In genomic region chr15:80177151-80177550, GRCh38 we compare ENCODE assay signal across 27 cellular contexts. TPM values are rescaled to one million over a fixed set of nuclear protein-coding genes. Genes with fewer than 3 reads are reported as not detected.
DNase-seq lines count a peak whose midpoint lies in the region; ATAC-seq, FAIRE-seq and TF ChIP-seq lines count a peak whose summit lies in the region.
"Had no signal": no experiment of that assay in that cellular context is flagged by ENCODE, and none has a peak within 500 bp of the region (broad histone marks: within the 10 kb centered on the region; RNA-seq: fewer than 3 reads in every experiment).

No MANE protein-coding gene starts in this region.

- H3K9me3 Mint-ChIP-seq in osteocyte (ENCODE audit: unreplicated experiment), result no peaks in the 10 kb centered on the region
- H3K9me3 Mint-ChIP-seq: activated naive CD4-positive, alpha-beta T cell treated with anti-CD3 and anti-CD28 coated beads for 36 hours; activated T-helper 1 cell treated with anti-CD3 and anti-CD28 coated beads, Interleukin-12 subunit alpha, Interleukin-12 subunit beta, Interleukin-2, Interleukin-4 antibody, amounts not matched to agents 30 ng/mL and 10 ng/mL and 1 ng/mL, durations not matched to agents 14 hours and 24 hours and 36 hours had no signal

- H3K27me3 Mint-ChIP-seq in osteocyte (ENCODE audit: unreplicated experiment), result no peaks in the 10 kb centered on the region

- WGBS in K562 (ENCODE audit: insufficient coverage, low coverage, missing lambda C conversion rate), result 90% methylated on average over 2 of the region's 2 CpGs

- H2AFZ ChIP-seq in K562 (ENCODE audit: low read depth, low read length), result no peak overlapping the region
- no peak overlapping the region for H2AFZ ChIP-seq in MM.1S (ENCODE audit: low read length)

- no peak for ATAC-seq in K562
- ATAC-seq in GM21381 (IDR thresholded peaks at IDR 0.05; ENCODE audit: unreplicated experiment), result no peak
- ATAC-seq: left ventricle myocardium superior; right cardiac atrium; stimulated activated naive CD8-positive, alpha-beta T cell treated with anti-CD3 and anti-CD28 coated beads, Interleukin-15, Interleukin-2, amounts not matched to agents 100 U/mL and 50 U/mL, for 24 hours had no signal

- H4K20me1 ChIP-seq in K562 (replicated peaks; ENCODE audit: control insufficient read depth, insufficient read depth, low read length) (no peaks in the 10 kb centered on the region), MM.1S (ENCODE audit: insufficient read depth, low read length) (no peaks in the 10 kb centered on the region)

- H3K27ac ChIP-seq in K562 (ENCODE audit: extremely low read depth, low read depth, low read length), result no peak overlapping the region
- no peak overlapping the region for H3K27ac ChIP-seq in MM.1S (ENCODE audit: low read length)
- H3K27ac ChIP-seq: brain microvascular endothelial cell, testis had no signal

- no peak overlapping the region for H3K4me2 ChIP-seq in K562 (ENCODE audit: insufficient read depth, low read length)
- H3K4me2 ChIP-seq in MM.1S (ENCODE audit: low read depth, low read length), result no peak overlapping the region

- TF ChIP-seq RAD21 in K562 (CRISPR knock-in tag; conservative IDR thresholded peaks at IDR 0.05 in 1 of 2, IDR thresholded peaks at IDR 0.05 in 1 of 2), result no peak

- CTCF ChIA-PET in K562 (lab: Yijun Ruan, JAX; ENCODE audit: low intra/inter-chr PET ratio), result no interaction called here

- H3K36me3 Mint-ChIP-seq in osteocyte (ENCODE audit: unreplicated experiment), result no peaks in the 10 kb centered on the region

- no peaks in the 10 kb centered on the region for H3K9me2 ChIP-seq in MM.1S (replicated peaks; ENCODE audit: insufficient read depth, low read length)

- intact Hi-C loops in K562 (cut with micrococcal nuclease), result loop anchor here (10.0 kb wide), 2 partner anchors 412 to 792 kb away; no protein-coding TSS in a partner anchor

- H3K27ac Mint-ChIP-seq in osteocyte (ENCODE audit: unreplicated experiment), result no peak overlapping the region
- H3K27ac Mint-ChIP-seq: activated naive CD4-positive, alpha-beta T cell treated with anti-CD3 and anti-CD28 coated beads for 36 hours; activated T-helper 1 cell treated with anti-CD3 and anti-CD28 coated beads, Interleukin-12 subunit alpha, Interleukin-12 subunit beta, Interleukin-2, Interleukin-4 antibody, amounts not matched to agents 30 ng/mL and 10 ng/mL and 1 ng/mL, durations not matched to agents 14 hours and 24 hours and 36 hours had no signal

- no peak for FAIRE-seq in K562 (lab: Jason Lieb, UNC)
- FAIRE-seq: GM12891, kidney had no signal

- H3K4me1 Mint-ChIP-seq in osteocyte (ENCODE audit: unreplicated experiment), result peaks cover 11% of the 10 kb centered on the region

- TF ChIP-seq EP300 in K562 (IDR thresholded peaks at IDR 0.05; ENCODE audit: low read length), result no peak

- H3K36me3 ChIP-seq in K562 (ENCODE audit: control insufficient read depth, insufficient read depth, low read length) (peaks cover 95% of the 10 kb centered on the region; the same call in 2 of the 3 replicates), MM.1S (replicated peaks; ENCODE audit: insufficient read depth, low read length) (peaks cover 2% of the 10 kb centered on the region; the same call in 1 of the 2 replicates)

- in situ Hi-C loops in K562 (cut with MboI), result no loop called here

- DNase-seq in AML-193 (lab: John Stamatoyannopoulos, UW), result peak; percentile 3 to 7
- DNase-seq in MV-4-11 (lab: John Stamatoyannopoulos, UW), result peak; percentile 56
- no peak for DNase-seq in K562 (ENCODE audit: extremely low read depth in 1 of 4, low spot score in 3 of 4)
- DNase-seq in foreskin fibroblast, result peak; percentile 74 to 77
- DNase-seq in MM.1S, result no peak
- DNase-seq in osteocyte (ENCODE audit: extremely low spot score, unreplicated experiment), result no peak
- DNase-seq: activated CD4-positive, alpha-beta T cell treated with anti-CD3 and anti-CD28 coated beads, Interleukin-2, amount 50 U/mL, for 48 hours; activated CD4-positive, CD25-positive, alpha-beta regulatory T cell treated with anti-CD3 and anti-CD28 coated beads, Interleukin-2, amount 50 U/mL, for 72 hours; activated CD8-positive, alpha-beta memory T cell treated with anti-CD3 and anti-CD28 coated beads, Interleukin-2, amount 50 U/mL, for 4 hours; activated naive CD4-positive, alpha-beta T cell treated with anti-CD3 and anti-CD28 coated beads for 36 hours; brain microvascular endothelial cell; DMS153; Karpas-422; kidney; left ventricle myocardium superior; NCI-H1092 treated with DMSO at 0.1 percent for 48 hours; NCI-H1694 treated with DMSO at 0.1 percent for 48 hours; right cardiac atrium; RPMI8226; stimulated activated CD4-positive, alpha-beta T cell treated with anti-CD3 and anti-CD28 coated beads, Interleukin-1b, Interleukin-23, amount 100 ng/mL, for 48 hours; stimulated activated naive CD8-positive, alpha-beta T cell treated with anti-CD3 and anti-CD28 coated beads, Interleukin-15, Interleukin-2, amounts not matched to agents 100 U/mL and 50 U/mL, for 24 hours; testis had no signal

- no peaks in the 10 kb centered on the region for H3K27me3 ChIP-seq in K562 (ENCODE audit: control insufficient read depth in 2 of 2, insufficient read depth in 2 of 2, low read length in 2 of 2)
- no peaks in the 10 kb centered on the region for H3K27me3 ChIP-seq in MM.1S (replicated peaks; ENCODE audit: insufficient read depth, low read length)
- H3K27me3 ChIP-seq: adrenal gland, brain microvascular endothelial cell, testis had no signal

- H3K9me1 ChIP-seq in K562 (ENCODE audit: control insufficient read depth, insufficient read depth, low read length), result no peaks in the 10 kb centered on the region

- H3K79me2 ChIP-seq in K562 (ENCODE audit: control insufficient read depth, insufficient read depth, low read length) (no peaks in the 10 kb centered on the region), MM.1S (ENCODE audit: low read length) (no peaks in the 10 kb centered on the region)

- TF ChIP-seq POLR2A in K562 (conservative IDR thresholded peaks at IDR 0.05), result no peak

- no peaks in the 10 kb centered on the region for H3F3A ChIP-seq in MM.1S (ENCODE audit: insufficient read depth, low read length)

- BruUV-seq in K562 (replicated peaks; lab: Mats Ljungman, UMichigan), result TSS peak; percentile 31

- H3K9ac ChIP-seq in K562 (ENCODE audit: insufficient read depth in 1 of 2, low read depth in 2 of 2, low read length in 2 of 2) (no peak overlapping the region), MM.1S (ENCODE audit: low read length) (no peak overlapping the region)

- no peaks in the 10 kb centered on the region for H3K9me3 ChIP-seq in K562 (replicated peaks; ENCODE audit: control insufficient read depth, insufficient read depth, low read depth, low read length)
- H3K9me3 ChIP-seq in MM.1S (replicated peaks; ENCODE audit: insufficient read depth, low read length), result no peaks in the 10 kb centered on the region
- H3K9me3 ChIP-seq: adrenal gland, HAP-1, testis had no signal

- no peak overlapping the region for H3K4me3 Mint-ChIP-seq in osteocyte (ENCODE audit: unreplicated experiment)
- H3K4me3 Mint-ChIP-seq: activated naive CD4-positive, alpha-beta T cell treated with anti-CD3 and anti-CD28 coated beads for 36 hours; activated T-helper 1 cell treated with anti-CD3 and anti-CD28 coated beads, Interleukin-12 subunit alpha, Interleukin-12 subunit beta, Interleukin-2, Interleukin-4 antibody, amounts not matched to agents 30 ng/mL and 10 ng/mL and 1 ng/mL, durations not matched to agents 14 hours and 24 hours and 36 hours had no signal

- POLR2A ChIA-PET in K562 (lab: Yijun Ruan, JAX), result interaction anchor here (1.0 kb wide), 1 partner anchor 20 kb away, joined by 3 read pairs; no protein-coding TSS in a partner anchor

- H3K4me3 ChIP-seq in K562 (no peak overlapping the region), foreskin fibroblast (ENCODE audit: low read depth in 1 of 2, low read length in 2 of 2) (no peak overlapping the region), MM.1S (ENCODE audit: low read length) (no peak overlapping the region)
- H3K4me3 ChIP-seq: adrenal gland, HAP-1, testis had no signal

- H3K4me1 ChIP-seq in K562 (replicated peaks in 1 of 2; ENCODE audit: control insufficient read depth in 2 of 2, insufficient read depth in 2 of 2, low read length in 2 of 2), result peaks cover 0 to 3% of the 10 kb centered on the region in 2 experiments; a peak in 1 of 5 replicates
- H3K4me1 ChIP-seq in MM.1S (ENCODE audit: low read length), result no peaks in the 10 kb centered on the region
- H3K4me1 ChIP-seq: HAP-1 had no signal

- TF ChIP-seq CTCF in K562 (IDR thresholded peaks at IDR 0.05 in 2 of 3, conservative IDR thresholded peaks at IDR 0.05 in 1 of 3; ENCODE audit: insufficient read depth in 2 of 3, low read depth in 1 of 3, low read length in 3 of 3) (no peak), foreskin fibroblast (IDR thresholded peaks at IDR 0.05; ENCODE audit: low read depth, low read length) (no peak), MM.1S (IDR thresholded peaks at IDR 0.05; ENCODE audit: low read length) (no peak), osteocyte (IDR thresholded peaks at IDR 0.05) (no peak)

TF ChIP-seq in K562, 482 proteins besides CTCF, POLR2A, EP300 and RAD21 (continues in another document):
- no peak for TF ChIP-seq CBFB (CRISPR knock-in tag; IDR thresholded peaks at IDR 0.05)
- TF ChIP-seq USF2 (CRISPR knock-in tag; IDR thresholded peaks at IDR 0.05), result no peak

RNA-seq across cellular contexts. Expression of gene FAH, which starts 24.4 kb away (rescaled TPM):
- 56.0 and 108 TPM in 2 replicates for total RNA-seq in K562 (2011; cell fraction: chromatin; rRNA removed; ENCODE audit: low replicate concordance)
- 63.9 and 67.4 TPM in 2 replicates for total RNA-seq in K562 (2011; cell fraction: nucleolus; rRNA removed)
- 79.6 and 83.7 TPM in 2 replicates for total RNA-seq in K562 (2011; cell fraction: nucleoplasm; rRNA removed)
- total RNA-seq in K562 (2014; rRNA removed), result 89.0 and 100 TPM in 2 replicates
- total RNA-seq in K562 (2014; rRNA removed; fragmentation: Illumina TruSeq; extraction: Trizol), result 51.1 and 66.8 TPM in 2 replicates
- total RNA-seq in K562 (2015; rRNA removed; fragmentation: Illumina TruSeq; extraction: Trizol), result 103 and 107 TPM in 2 replicates
- total RNA-seq in K562 (2021), result 117 and 121 TPM in 2 replicates
- 64.8 and 69.7 TPM in 2 replicates for polyA plus RNA-seq in K562 (2011; rRNA removed)
- polyA plus RNA-seq in K562 (2011; cell fraction: cytosol; rRNA removed), result 77.3 and 116 TPM in 2 replicates
- polyA plus RNA-seq in K562 (2011; cell fraction: nucleus; rRNA removed), result 114 and 173 TPM in 2 replicates
- 158 and 187 TPM in 2 replicates for polyA plus RNA-seq in K562 (2012)
- polyA plus RNA-seq in K562 (2014; fragmentation: Illumina TruSeq; extraction: Trizol), result 122 and 129 TPM in 2 replicates
- polyA plus RNA-seq in K562 (2014; fragmentation: Nextera tagmentation; extraction: Ambion mirVana), result 100 to 1,000 TPM; 302 to 310 TPM
- polyA plus RNA-seq in K562 (2014; rRNA removed), result 80.7 and 95.4 TPM in 2 replicates
- polyA minus RNA-seq in K562 (2011; rRNA and poly(A)+ RNA removed), result 80.7 and 150 TPM in 2 replicates
- polyA minus RNA-seq in K562 (2011; cell fraction: cytosol; rRNA and poly(A)+ RNA removed), result 62.9 and 87.4 TPM in 2 replicates
- polyA minus RNA-seq in K562 (2011; cell fraction: nucleus; rRNA and poly(A)+ RNA removed), result 44.5 and 46.4 TPM in 2 replicates
- 9.5 and 12.9 TPM in 2 replicates for total RNA-seq in osteocyte

Comparison
In these comparisons a context has a peak if more than half of its experiments do, and no peak if none do; other contexts are left out.
1. DNase-seq: peak in AML-193 (2 of 2), MV-4-11 (single experiment) and foreskin fibroblast (2 of 2); none in K562 (0 of 4), MM.1S (single experiment) and osteocyte (single experiment).